10 cellular contexts compared by ENCODE assay signal in genomic region chr9:13139641-13140171, GRCh38.
DNase-seq lines count a peak whose midpoint lies in the region; ATAC-seq and TF ChIP-seq lines count a peak whose summit lies in the region.
"Had no signal": no experiment of that assay in that cellular context is flagged by ENCODE, and none has a peak within 500 bp of the region (broad histone marks: within the 10 kb centered on the region; RNA-seq: fewer than 3 reads in every experiment).

No MANE protein-coding gene starts in this region.

- H4K20me1 ChIP-seq in PC-3 (ENCODE audit: low read length) (no peaks in the 10 kb centered on the region), neural progenitor cell (ENCODE audit: low read depth) (no peaks in the 10 kb centered on the region)

- H3K4me1 Mint-ChIP-seq in neural progenitor cell = peaks cover 18% of the 10 kb centered on the region

- no peak overlapping the region for H3K4me3 Mint-ChIP-seq in neural progenitor cell

- H3K79me2 ChIP-seq in PC-3 (ENCODE audit: low read length) = no peaks in the 10 kb centered on the region
- H3K79me2 ChIP-seq in neural progenitor cell (ENCODE audit: low read depth) = no peaks in the 10 kb centered on the region

- no peaks in the 10 kb centered on the region for H3K27me3 Mint-ChIP-seq in neural progenitor cell (ENCODE audit: insufficient read depth, low read depth)

- no peaks in the 10 kb centered on the region for H3K9me3 Mint-ChIP-seq in neural progenitor cell

- no peaks in the 10 kb centered on the region for H3K27me3 ChIP-seq in BJ (ENCODE audit: control insufficient read depth, insufficient read depth, low read length)
- H3K27me3 ChIP-seq in PC-3 (ENCODE audit: low read length) = no peaks in the 10 kb centered on the region
- H3K27me3 ChIP-seq in neural progenitor cell = no peaks in the 10 kb centered on the region
- no peaks in the 10 kb centered on the region for H3K27me3 ChIP-seq in colonic mucosa

- no TSS peak for BruUV-seq in PC-3 (replicated peaks; lab: Mats Ljungman, UMichigan)

- H2AFZ ChIP-seq in PC-3 (ENCODE audit: low read length) = 0 out of 2 replicates have a peak overlapping the region, but pooled peaks have one; percentile 21
- H2AFZ ChIP-seq in neural progenitor cell (replicated peaks) = no peak overlapping the region

- DNase-seq in BJ (ENCODE audit: low read depth) (peak; percentile 69), PC-3 (peak; percentile 82), epithelial cell of proximal tubule (ENCODE audit: low read depth) (peak; percentile 56), neural progenitor cell (ENCODE audit: low spot score) (no peak), NCI-H748 treated with DMSO at 0.1 percent for 48 hours (lab: John Stamatoyannopoulos, UW) (no peak), colonic mucosa (no peak)
- DNase-seq in stimulated activated naive CD4-positive, alpha-beta T cell (lab: John Stamatoyannopoulos, UW) = no peak
- DNase-seq: activated CD4-positive, alpha-beta T cell treated with anti-CD3 and anti-CD28 coated beads, Interleukin-2, amount 50 U/mL, for 4 hours; NCI-H1417 treated with DMSO at 0.1 percent for 48 hours had no signal

- H3K36me3 ChIP-seq in BJ (ENCODE audit: control insufficient read depth, insufficient read depth, low read length) = no peaks in the 10 kb centered on the region; the same call in 1 of the 2 replicates
- no peaks in the 10 kb centered on the region for H3K36me3 ChIP-seq in PC-3 (ENCODE audit: low read depth, low read length)
- H3K36me3 ChIP-seq in neural progenitor cell = no peaks in the 10 kb centered on the region
- no peaks in the 10 kb centered on the region for H3K36me3 ChIP-seq in colonic mucosa

- no peak for TF ChIP-seq CTCF in BJ (IDR thresholded peaks at IDR 0.05; ENCODE audit: insufficient read depth, low read depth, low read length)
- TF ChIP-seq CTCF in PC-3 (conservative IDR thresholded peaks at IDR 0.05; ENCODE audit: low read depth, low read length) = no peak
- no peak for TF ChIP-seq CTCF in epithelial cell of proximal tubule (conservative IDR thresholded peaks at IDR 0.05; ENCODE audit: low read depth, low read length)
- TF ChIP-seq CTCF in neural progenitor cell (IDR thresholded peaks at IDR 0.05) = no peak
- no peak for TF ChIP-seq CTCF in colonic mucosa (IDR thresholded peaks at IDR 0.05)

- H3K27ac ChIP-seq in PC-3 (ENCODE audit: low read length) (peak overlapping the region; percentile 54), neural progenitor cell (no peak overlapping the region), colonic mucosa (no peak overlapping the region)

- H3K4me1 ChIP-seq in PC-3 (ENCODE audit: insufficient read depth, low read length) = peaks cover 30% of the 10 kb centered on the region
- H3K4me1 ChIP-seq in neural progenitor cell = peaks cover 26% of the 10 kb centered on the region
- H3K4me1 ChIP-seq in colonic mucosa = no peaks in the 10 kb centered on the region

- H3K36me3 Mint-ChIP-seq in neural progenitor cell = peaks cover 24% of the 10 kb centered on the region

- H3K9ac ChIP-seq in PC-3 (ENCODE audit: low read length) (no peak overlapping the region), neural progenitor cell (no peak overlapping the region), colonic mucosa (ENCODE audit: low read depth in 2 of 2, low read length in 2 of 2) (no peak overlapping the region)

- peak overlapping the region; percentile 75 for H3K4me2 ChIP-seq in PC-3 (ENCODE audit: low read length)
- no peak overlapping the region for H3K4me2 ChIP-seq in neural progenitor cell

- ATAC-seq in PC-3 (peak; percentile 87), GM18868 (IDR thresholded peaks at IDR 0.05; ENCODE audit: unreplicated experiment) (no peak)

- intact Hi-C loops in PC-3 (cut with micrococcal nuclease) (loop anchor here (5.0 to 10.0 kb wide), 2 partner anchors 45 to 107 kb away; no protein-coding TSS in a partner anchor), colonic mucosa (cut with DNase I) (no loop called here)

- no peak overlapping the region for H3K4me3 ChIP-seq in BJ (ENCODE audit: low read depth, low read length)
- peak overlapping the region; percentile 49 for H3K4me3 ChIP-seq in PC-3 (ENCODE audit: low read length)
- no peak overlapping the region for H3K4me3 ChIP-seq in epithelial cell of proximal tubule (ENCODE audit: low read depth, low read length)
- no peak overlapping the region for H3K4me3 ChIP-seq in neural progenitor cell
- no peak overlapping the region for H3K4me3 ChIP-seq in colonic mucosa

- CTCF ChIA-PET in BJ (lab: Yijun Ruan, JAX) (interaction anchor here (0.8 to 1.3 kb wide), 3 partner anchors 14 to 50 kb away, joined by 3 to 6 read pairs (median 4); no protein-coding TSS in a partner anchor), PC-3 (lab: Charles Lee) (interaction anchor here (0.6 kb wide), 1 partner anchor 36 kb away, joined by 3 read pairs; no protein-coding TSS in a partner anchor)

- peak overlapping the region; percentile 85 for H3K27ac Mint-ChIP-seq in neural progenitor cell

- H3F3A ChIP-seq in PC-3 (ENCODE audit: low read length, unreplicated experiment) (no peaks in the 10 kb centered on the region), neural progenitor cell (ENCODE audit: low read depth) (peaks cover 4% of the 10 kb centered on the region)

- POLR2A ChIA-PET in BJ (lab: Charles Lee) = interaction anchor here (0.6 kb wide), 1 partner anchor 365 kb away, joined by 5 read pairs; the partner anchor contains the start of gene LURAP1L
- POLR2A ChIA-PET in PC-3 (lab: Charles Lee; ENCODE audit: unreplicated experiment) = no interaction called here

- no peaks in the 10 kb centered on the region for H3K9me2 ChIP-seq in PC-3 (replicated peaks; ENCODE audit: low read length)

- no peaks in the 10 kb centered on the region for H3K9me3 ChIP-seq in PC-3 (ENCODE audit: low read length)
- H3K9me3 ChIP-seq in neural progenitor cell (ENCODE audit: low read depth) = no peaks in the 10 kb centered on the region
- no peaks in the 10 kb centered on the region for H3K9me3 ChIP-seq in colonic mucosa

Comparison
In these comparisons a context has a peak if more than half of its experiments do, and no peak if none do; other contexts are left out.
1. DNase-seq: peak in BJ (single experiment), PC-3 (single experiment) and epithelial cell of proximal tubule (single experiment); none in neural progenitor cell (single experiment), NCI-H748 treated with DMSO at 0.1 percent for 48 hours (single experiment), stimulated activated naive CD4-positive, alpha-beta T cell (0 of 6) and colonic mucosa (single experiment).